In genomic region chr11:115503083-115503885, GRCh38 we compare ENCODE assay signal across 8 cellular contexts. TPM values are rescaled to one million over a fixed set of nuclear protein-coding genes. Genes with fewer than 3 reads are reported as not detected.
DNase-seq lines count a peak whose midpoint lies in the region; ATAC-seq and TF ChIP-seq lines count a peak whose summit lies in the region.

No MANE protein-coding gene starts in this region.

- peaks cover 5% of the 10 kb centered on the region for H3K4me1 Mint-ChIP-seq in MCF 10A (ENCODE audit: insufficient read depth, unreplicated experiment)

- H3K27ac ChIP-seq in esophagus (ENCODE audit: low read depth in 2 of 2, low read length in 1 of 2): peak overlapping the region in 1 of 2 donors; percentile 15
- H3K27ac ChIP-seq in thoracic aorta: no peak overlapping the region

- H3K9me3 ChIP-seq in esophagus (ENCODE audit: control insufficient read depth in 2 of 2, insufficient read depth in 1 of 2, low read depth in 1 of 2, low read length in 1 of 2) (no peaks in the 10 kb centered on the region), mononuclear cell (ENCODE audit: low read depth, low read length) (no peaks in the 10 kb centered on the region), thoracic aorta (no peaks in the 10 kb centered on the region)

- peak; percentile 68 to 89 for DNase-seq in T47D (ENCODE audit: low read depth in 1 of 2, low spot score in 1 of 2)
- DNase-seq in MCF 10A (ENCODE audit: unreplicated experiment): no peak
- DNase-seq in NCI-H2029 treated with DMSO at 0.1 percent for 48 hours (lab: John Stamatoyannopoulos, UW): peak; percentile 43
- DNase-seq in activated CD4-positive, alpha-beta T cell treated with anti-CD3 and anti-CD28 coated beads, Interleukin-2, amount 50 U/mL, for 48 hours: peak; percentile 25 to 37
- DNase-seq in thoracic aorta (ENCODE audit: low spot score): no peak

- no peaks in the 10 kb centered on the region for H3K36me3 Mint-ChIP-seq in MCF 10A (ENCODE audit: insufficient read depth, unreplicated experiment)

- H3K27me3 ChIP-seq in esophagus (ENCODE audit: control insufficient read depth in 1 of 2, insufficient read depth in 2 of 2, low read length in 2 of 2) (no peaks in the 10 kb centered on the region), mononuclear cell (ENCODE audit: insufficient read depth, low read length) (peaks cover 86% of the 10 kb centered on the region), thoracic aorta (replicated peaks; ENCODE audit: insufficient read depth) (no peaks in the 10 kb centered on the region)

- peaks cover 36% of the 10 kb centered on the region for H3K27me3 Mint-ChIP-seq in MCF 10A (ENCODE audit: insufficient read depth, unreplicated experiment)

- CTCF ChIA-PET in MCF 10A (lab: Yijun Ruan, JAX): no interaction called here

- H3K36me3 ChIP-seq in esophagus (ENCODE audit: control insufficient read depth in 2 of 2, insufficient read depth in 2 of 2, low read length in 1 of 2) (no peaks in the 10 kb centered on the region), thoracic aorta (no peaks in the 10 kb centered on the region)

- no peak overlapping the region for H3K4me3 Mint-ChIP-seq in MCF 10A (ENCODE audit: unreplicated experiment)

- TF ChIP-seq CTCF in MCF 10A (IDR thresholded peaks at IDR 0.05; ENCODE audit: unreplicated experiment) (no peak), thoracic aorta (IDR thresholded peaks at IDR 0.05) (peak; percentile 22)

- no peak for ATAC-seq in thoracic aorta (ENCODE audit: insufficient number of reproducible peaks, low FRiP score, low read depth)
- ATAC-seq in HG03097 (IDR thresholded peaks at IDR 0.05; ENCODE audit: low FRiP score, unreplicated experiment): no peak

- in situ Hi-C loops in T47D (cut with HindIII; ENCODE audit: low pct_unique_long_range_greater_than_20kb, low sequenced_read_pairs): no loop called here

- H3K27ac Mint-ChIP-seq in MCF 10A (ENCODE audit: low read depth, unreplicated experiment): no peak overlapping the region

- intact Hi-C loops in MCF 10A (cut with micrococcal nuclease): no loop called here

- H3K4me1 ChIP-seq in esophagus (ENCODE audit: control insufficient read depth in 2 of 2, insufficient read depth in 2 of 2, low read length in 1 of 2) (peaks cover 4% of the 10 kb centered on the region in 2 donors), mononuclear cell (ENCODE audit: insufficient read depth, low read length) (peaks cover 20% of the 10 kb centered on the region), thoracic aorta (ENCODE audit: control insufficient read depth in 1 of 2, low read depth in 2 of 2) (peaks cover 20 to 25% of the 10 kb centered on the region in 2 donors)

- POLR2A ChIA-PET in MCF 10A (lab: Yijun Ruan, JAX): no interaction called here

- 1% methylated on average over 70 to 77 of the region's 77 CpGs for WGBS in esophagus, 2 donors

- no TSS peak for BruUV-seq in MCF 10A (replicated peaks; lab: Mats Ljungman, UMichigan)

- H3K4me3 ChIP-seq in esophagus (ENCODE audit: low read depth in 1 of 2, low read length in 2 of 2) (peak overlapping the region; percentile 51 to 61), mononuclear cell (ENCODE audit: low read length) (peak overlapping the region; percentile 8), thoracic aorta (peak overlapping the region; percentile 73)

- no peaks in the 10 kb centered on the region for H3K9me3 Mint-ChIP-seq in MCF 10A (ENCODE audit: unreplicated experiment)

RNA-seq across cellular contexts. Expression of gene CADM1, which starts 0.9 kb away (rescaled TPM):
- total RNA-seq in MCF 10A (2022): not detected in 2 replicates
- polyA plus RNA-seq in esophagus: 1 to 10 TPM; 1.9 to 3.8 TPM
- total RNA-seq in mononuclear cell: 4.2 TPM
- 1 to 10 TPM; 1.4 to 6.1 TPM for total RNA-seq in thoracic aorta

Comparison
In these comparisons a context has a peak if more than half of its experiments do, and no peak if none do; other contexts are left out.
1. DNase-seq: peak in T47D (2 of 2), NCI-H2029 treated with DMSO at 0.1 percent for 48 hours (single experiment) and activated CD4-positive, alpha-beta T cell treated with anti-CD3 and anti-CD28 coated beads, Interleukin-2, amount 50 U/mL, for 48 hours (2 of 2); none in MCF 10A (single experiment) and thoracic aorta (single experiment).
2. H3K4me3 ChIP-seq: peak in every context shown above with its lines; median percentile 73 in thoracic aorta; 56 in esophagus; 8 in mononuclear cell.